ENCODE assay signal across 14 cellular contexts in genomic region chr16:31913668-31914067, GRCh38. TPM values are rescaled to one million over a fixed set of nuclear protein-coding genes. Genes with fewer than 3 reads are reported as not detected.
DNase-seq lines count a peak whose midpoint lies in the region; ATAC-seq, FAIRE-seq and TF ChIP-seq lines count a peak whose summit lies in the region.
"Had no signal": no experiment of that assay in that cellular context is flagged by ENCODE, and none has a peak within 500 bp of the region (broad histone marks: within the 10 kb centered on the region; RNA-seq: fewer than 3 reads in every experiment).

No MANE protein-coding gene starts in this region.

- no peak for TF ChIP-seq POLR2A in GM12891 (IDR thresholded peaks at IDR 0.05; ENCODE audit: low read depth, low read length)

- no peak for DNase-seq in GM12891 (ENCODE audit: insufficient read length, low spot score)
- no peak for DNase-seq in C1 segment of cervical spinal cord (lab: John Stamatoyannopoulos, UW)
- no peak for DNase-seq in G401 (ENCODE audit: low spot score)
- DNase-seq in middle frontal gyrus (ENCODE audit: extremely low spot score, low spot score): no peak
- DNase-seq: Caco-2, EL, NCI-H187, NCI-H526 treated with DMSO at 0.1 percent for 48 hours, OCI-M1, RPMI8226 had no signal

- no peaks in the 10 kb centered on the region for H3K4me1 ChIP-seq in duodenal mucosa (ENCODE audit: control insufficient read depth in 1 of 2, insufficient read depth in 2 of 2, low read length in 2 of 2)
- H3K4me1 ChIP-seq in mucosa of rectum (ENCODE audit: control insufficient read depth in 2 of 2, insufficient read depth in 2 of 2, low read length in 2 of 2): no peaks in the 10 kb centered on the region
- H3K4me1 ChIP-seq: Caco-2, HAP-1 had no signal

- H3K27me3 ChIP-seq in duodenal mucosa (ENCODE audit: control insufficient read depth in 1 of 2, insufficient read depth in 2 of 2, low read length in 2 of 2): no peaks in the 10 kb centered on the region
- no peaks in the 10 kb centered on the region for H3K27me3 ChIP-seq in mucosa of rectum (ENCODE audit: control insufficient read depth in 2 of 2, insufficient read depth in 2 of 2, low read length in 2 of 2)

- H3K27ac ChIP-seq in duodenal mucosa (ENCODE audit: low read depth, low read length) (no peak overlapping the region), mucosa of rectum (ENCODE audit: low read depth in 2 of 2, low read length in 2 of 2) (no peak overlapping the region)

- no peak overlapping the region for H3K9ac ChIP-seq in duodenal mucosa (ENCODE audit: low read depth in 1 of 2, low read length in 2 of 2)
- no peak overlapping the region for H3K9ac ChIP-seq in mucosa of rectum (ENCODE audit: low read depth in 1 of 2, low read length in 2 of 2)

- no peak for ATAC-seq in HG02759 (IDR thresholded peaks at IDR 0.05; ENCODE audit: unreplicated experiment)

- in situ Hi-C loops in G401 (cut with HindIII; ENCODE audit: low sequenced_read_pairs): no loop called here

- H3K4me3 ChIP-seq in duodenal mucosa (ENCODE audit: low read depth in 1 of 2, low read length in 2 of 2) (peak overlapping the region; percentile 25 to 37), mucosa of rectum (ENCODE audit: low read length in 2 of 2) (peak overlapping the region; percentile 8 to 41)
- H3K4me3 ChIP-seq: HAP-1 had no signal

- H3K36me3 ChIP-seq in duodenal mucosa (ENCODE audit: control insufficient read depth in 1 of 2, insufficient read depth in 2 of 2, low read length in 2 of 2) (peaks cover 55 to 62% of the 10 kb centered on the region in 2 donors), mucosa of rectum (ENCODE audit: control insufficient read depth in 2 of 2, insufficient read depth in 2 of 2, low read length in 2 of 2) (peaks cover 42% of the 10 kb centered on the region in 2 donors)

- no peak for FAIRE-seq in GM12891 (lab: Jason Lieb, UNC)

- H3K9me3 ChIP-seq in duodenal mucosa (ENCODE audit: control insufficient read depth in 1 of 2, low read length in 2 of 2) (peaks cover 93 to 96% of the 10 kb centered on the region in 2 donors), mucosa of rectum (ENCODE audit: control insufficient read depth in 2 of 2, low read length in 2 of 2) (peaks cover 72 to 77% of the 10 kb centered on the region in 2 donors)

TF ChIP-seq in GM12891, 5 proteins besides CTCF, POLR2A, EP300 and RAD21:
- TF ChIP-seq TAF1 (IDR thresholded peaks at IDR 0.05; ENCODE audit: low read depth, low read length) (no peak), POLR2AphosphoS5 (IDR thresholded peaks at IDR 0.05; ENCODE audit: low read depth, low read length) (0 out of 2 replicates have a peak, but pooled peaks have one; percentile 30)

RNA-seq across cellular contexts. Expression of gene ZNF267, which starts 40.1 kb away (rescaled TPM):
- 16.4 TPM for polyA plus RNA-seq in GM12891 (2012; ENCODE audit: low read depth, missing spikeins)
- 14.0 and 19.6 TPM in 2 replicates for total RNA-seq in G401 (2014; rRNA removed; shearing (Covaris generic))
